In genomic region chr1:82762829-82763532, GRCh38 we compare ENCODE assay signal across 21 cellular contexts.
DNase-seq lines count a peak whose midpoint lies in the region; ATAC-seq and TF ChIP-seq lines count a peak whose summit lies in the region.
"Had no signal": no experiment of that assay in that cellular context is flagged by ENCODE, and none has a peak within 500 bp of the region (broad histone marks: within the 10 kb centered on the region; RNA-seq: fewer than 3 reads in every experiment).

No MANE protein-coding gene starts in this region.

- H3K36me3 ChIP-seq in OCI-LY3 (replicated peaks; ENCODE audit: low read depth, low read length) (no peaks in the 10 kb centered on the region), GM23248 (ENCODE audit: low read depth) (no peaks in the 10 kb centered on the region)
- H3K36me3 ChIP-seq: gastroesophageal sphincter had no signal

- H3K9ac ChIP-seq in OCI-LY3 (ENCODE audit: low read length) (no peak overlapping the region), GM23248 (no peak overlapping the region)

- H3K79me2 ChIP-seq in OCI-LY3 (ENCODE audit: low read length) (no peaks in the 10 kb centered on the region), GM23248 (ENCODE audit: insufficient read depth) (no peaks in the 10 kb centered on the region)

- no peak for TF ChIP-seq CTCF in OCI-LY3 (IDR thresholded peaks at IDR 0.05; ENCODE audit: low read depth, low read length)

- no peaks in the 10 kb centered on the region for H3F3A ChIP-seq in GM23248 (ENCODE audit: insufficient read depth)

- H4K20me1 ChIP-seq in OCI-LY3 (ENCODE audit: insufficient read depth, low read length) (no peaks in the 10 kb centered on the region), GM23248 (ENCODE audit: insufficient read depth) (no peaks in the 10 kb centered on the region)

- H2AFZ ChIP-seq in OCI-LY3 (ENCODE audit: low read depth, low read length) (no peak overlapping the region), GM23248 (no peak overlapping the region)

- H3K4me2 ChIP-seq in OCI-LY3 (ENCODE audit: low read length) (peak overlapping the region; percentile 11), GM23248 (ENCODE audit: unreplicated experiment) (no peak overlapping the region)

- ATAC-seq in GM18499 (IDR thresholded peaks at IDR 0.05; ENCODE audit: insufficient read depth, unreplicated experiment) (peak; percentile 58), GM19438 (IDR thresholded peaks at IDR 0.05; ENCODE audit: low read depth, unreplicated experiment) (peak; percentile 88), HG02973 (IDR thresholded peaks at IDR 0.05; ENCODE audit: unreplicated experiment) (peak; percentile 76), HG03039 (IDR thresholded peaks at IDR 0.05; ENCODE audit: unreplicated experiment) (no peak)
- ATAC-seq: gastroesophageal sphincter, Panc1 had no signal

- DNase-seq in dermis blood vessel endothelial cell (no peak), DMS79 (lab: John Stamatoyannopoulos, UW) (no peak), GM23248 (no peak)
- DNase-seq: activated naive CD4-positive, alpha-beta T cell treated with Interleukin-2 at 50 U/mL for 16 hours; CD8-positive, alpha-beta memory T cell; effector memory CD4-positive, alpha-beta T cell; H9; Karpas-422; midbrain; NCI-H1436; NCI-H446 treated with DMSO at 0.1 percent for 48 hours; occipital lobe; small intestine; SW 1271 had no signal

- in situ Hi-C loops in GM23248 (cut with MboI): no loop called here

- H3K4me1 ChIP-seq in OCI-LY3 (ENCODE audit: low read length) (peaks cover 27% of the 10 kb centered on the region), GM23248 (ENCODE audit: insufficient read depth) (no peaks in the 10 kb centered on the region)
- H3K4me1 ChIP-seq: gastroesophageal sphincter had no signal

- no peaks in the 10 kb centered on the region for H3K9me3 ChIP-seq in OCI-LY3 (ENCODE audit: insufficient read depth, low read length)
- H3K9me3 ChIP-seq in GM23248 (ENCODE audit: low read depth): no peaks in the 10 kb centered on the region
- H3K9me3 ChIP-seq: gastroesophageal sphincter had no signal

- 0 out of 2 replicates have a peak overlapping the region, but pooled peaks have one; percentile 19 for H3K27ac ChIP-seq in OCI-LY3 (ENCODE audit: low read length)
- H3K27ac ChIP-seq in GM23248: no peak overlapping the region
- H3K27ac ChIP-seq: gastroesophageal sphincter had no signal

- no peaks in the 10 kb centered on the region for H3K9me2 ChIP-seq in GM23248 (ENCODE audit: insufficient read depth)

- no peaks in the 10 kb centered on the region for H3K27me3 ChIP-seq in OCI-LY3 (ENCODE audit: low read depth, low read length)
- H3K27me3 ChIP-seq in GM23248 (replicated peaks; ENCODE audit: insufficient read depth): no peaks in the 10 kb centered on the region
- H3K27me3 ChIP-seq: gastroesophageal sphincter had no signal

- no peak overlapping the region for H3K4me3 ChIP-seq in OCI-LY3 (ENCODE audit: low read length)
- H3K4me3 ChIP-seq in GM23248: no peak overlapping the region
- H3K4me3 ChIP-seq: gastroesophageal sphincter had no signal
